Comparison of ENCODE assay signal across 9 cellular contexts in genomic region chr14:74514471-74514932, GRCh38. TPM values are rescaled to one million over a fixed set of nuclear protein-coding genes. Genes with fewer than 3 reads are reported as not detected.
DNase-seq lines count a peak whose midpoint lies in the region; ATAC-seq and TF ChIP-seq lines count a peak whose summit lies in the region.
"Had no signal": no experiment of that assay in that cellular context is flagged by ENCODE, and none has a peak within 500 bp of the region (broad histone marks: within the 10 kb centered on the region; RNA-seq: fewer than 3 reads in every experiment).

No MANE protein-coding gene starts in this region.

- H3K27ac ChIP-seq in Peyer's patch (peak overlapping the region in 3 of 4 donors; percentile 25 to 42 (median 38)), gastroesophageal sphincter (peak overlapping the region in 1 of 4 donors; percentile 15)

- H3K27me3 ChIP-seq in Peyer's patch (no peaks in the 10 kb centered on the region), gastroesophageal sphincter (no peaks in the 10 kb centered on the region)

- CTCF ChIA-PET in GM10248 (lab: Yijun Ruan, JAX), result interaction anchor here (1.3 to 1.6 kb wide), 3 partner anchors 12 to 18 kb away, joined by 3 to 4 read pairs (median 3); no protein-coding TSS in a partner anchor

- H3K36me3 ChIP-seq in Peyer's patch (no peaks in the 10 kb centered on the region), gastroesophageal sphincter (peaks cover 0 to 42% of the 10 kb centered on the region in 2 donors)

- DNase-seq in NCI-H510A treated with DMSO at 0.1 percent for 48 hours (lab: John Stamatoyannopoulos, UW), result peak; percentile 63
- no peak for DNase-seq in NCI-H510A (lab: John Stamatoyannopoulos, UW)
- peak in 1 of 3 donors; percentile 45 for DNase-seq in Peyer's patch
- peak; percentile 51 for DNase-seq in smooth muscle cell of the brain vasculature (ENCODE audit: low read depth, low spot score)
- DNase-seq in GM10248 (ENCODE audit: extremely low spot score), result no peak
- DNase-seq in effector CD4-positive, alpha-beta T cell, result no peak
- DNase-seq: SW 1271 had no signal

- H3K9me3 ChIP-seq in Peyer's patch, result no peaks in the 10 kb centered on the region
- H3K9me3 ChIP-seq in gastroesophageal sphincter, result no peaks in the 10 kb centered on the region

- H3K4me1 ChIP-seq in Peyer's patch (no peaks in the 10 kb centered on the region), gastroesophageal sphincter (no peaks in the 10 kb centered on the region)

- POLR2A ChIA-PET in GM10248 (lab: Yijun Ruan, JAX), result no interaction called here

- peak; percentile 35 for ATAC-seq in gastroesophageal sphincter
- ATAC-seq in GM19452 (IDR thresholded peaks at IDR 0.05; ENCODE audit: unreplicated experiment), result no peak

- H3K4me3 ChIP-seq in Peyer's patch, result no peak overlapping the region
- peak overlapping the region in 1 of 2 donors; percentile 0 for H3K4me3 ChIP-seq in gastroesophageal sphincter

- WGBS in gastroesophageal sphincter (ENCODE audit: low coverage in 1 of 2), 2 donors, result 48 to 62% methylated on average over 4 to 7 of the region's 13 CpGs

- TF ChIP-seq EP300 in gastroesophageal sphincter (IDR thresholded peaks at IDR 0.05), result no peak

- TF ChIP-seq CTCF in Peyer's patch (IDR thresholded peaks at IDR 0.05) (no peak), gastroesophageal sphincter (IDR thresholded peaks at IDR 0.05) (no peak), GM10248 (IDR thresholded peaks at IDR 0.05; ENCODE audit: control extremely low read depth, extremely low read depth, low read depth, missing control alignments) (no peak)

- TF ChIP-seq POLR2A in Peyer's patch (IDR thresholded peaks at IDR 0.05), result no peak
- TF ChIP-seq POLR2A in gastroesophageal sphincter (IDR thresholded peaks at IDR 0.05), result no peak

RNA-seq across cellular contexts. Expression of gene ISCA2, which starts 20.9 kb away (rescaled TPM):
- total RNA-seq in Peyer's patch (10 to 100 TPM; 11.6 to 18.2 (median 15.8) TPM), gastroesophageal sphincter (10 to 100 TPM; 10.6 to 16.3 (median 10.9) TPM)

RNA-seq across cellular contexts. Expression of gene NPC2, which starts 21.4 kb away (rescaled TPM):
- total RNA-seq in Peyer's patch, result 100 to 1,000 TPM; 102 to 208 (median 161) TPM
- 100 to 1,000 TPM in 3 of 4 donors, 10 to 100 TPM in 1; 81.9 to 302 (median 227) TPM for total RNA-seq in gastroesophageal sphincter

Comparison
In these comparisons a context has a peak if more than half of its experiments do, and no peak if none do; other contexts are left out.
1. DNase-seq: peak in NCI-H510A treated with DMSO at 0.1 percent for 48 hours (single experiment) and smooth muscle cell of the brain vasculature (single experiment); none in NCI-H510A (single experiment), GM10248 (single experiment) and effector CD4-positive, alpha-beta T cell (single experiment).